In genomic region chr6:41489284-41489851, GRCh38 we compare ENCODE assay signal across 16 cellular contexts. TPM values are rescaled to one million over a fixed set of nuclear protein-coding genes. Genes with fewer than 3 reads are reported as not detected.
DNase-seq lines count a peak whose midpoint lies in the region; FAIRE-seq and TF ChIP-seq lines count a peak whose summit lies in the region.
"Had no signal": no experiment of that assay in that cellular context is flagged by ENCODE, and none has a peak within 500 bp of the region (broad histone marks: within the 10 kb centered on the region; RNA-seq: fewer than 3 reads in every experiment).

No MANE protein-coding gene starts in this region.

- H2BK12ac ChIP-seq in H9 (ENCODE audit: insufficient read length, low read depth, low read length) = no peak overlapping the region
- peak overlapping the region; percentile 2 to 33 for H2BK12ac ChIP-seq in mesenchymal stem cell (ENCODE audit: low read length in 2 of 2)

- in situ Hi-C loops in astrocyte of the spinal cord (cut with HindIII; ENCODE audit: low sequenced_read_pairs) = no loop called here

- H3K79me1 ChIP-seq in H9 (ENCODE audit: insufficient read depth, low read depth, low read length, poor library complexity, severe bottlenecking) = no peaks in the 10 kb centered on the region
- no peaks in the 10 kb centered on the region for H3K79me1 ChIP-seq in mesenchymal stem cell (replicated peaks; ENCODE audit: low read length, poor library complexity, severe bottlenecking)

- H4K8ac ChIP-seq in H9 (replicated peaks; ENCODE audit: insufficient read length, low read depth, low read length) (no peak overlapping the region), mesenchymal stem cell (ENCODE audit: low read length) (peak overlapping the region; percentile 46)

- H2BK15ac ChIP-seq in H9 (ENCODE audit: low read depth, low read length) (no peak overlapping the region), mesenchymal stem cell (ENCODE audit: low read depth, poor library complexity, severe bottlenecking) (no peak overlapping the region)

- TF ChIP-seq CTCF in H9 (conservative IDR thresholded peaks at IDR 0.05) (no peak), astrocyte of the spinal cord (IDR thresholded peaks at IDR 0.05; ENCODE audit: low read depth, low read length) (no peak), D721Med (IDR thresholded peaks at IDR 0.05; ENCODE audit: insufficient read depth, missing control alignments) (no peak)

- no peak overlapping the region for H2BK5ac ChIP-seq in H9 (ENCODE audit: insufficient read length, low read length)
- H2BK5ac ChIP-seq in mesenchymal stem cell (ENCODE audit: low read depth, low read length, poor library complexity, severe bottlenecking) = no peak overlapping the region

- peaks cover 75% of the 10 kb centered on the region for H3K27me3 Mint-ChIP-seq in H9 (ENCODE audit: low read depth)

- H3K9me3 Mint-ChIP-seq in H9 = no peaks in the 10 kb centered on the region
- H3K9me3 Mint-ChIP-seq: activated CD8-positive, alpha-beta T cell treated with anti-CD3 and anti-CD28 coated beads for 36 hours had no signal

- no peak overlapping the region for H2BK20ac ChIP-seq in H9 (ENCODE audit: low read depth, low read length, poor library complexity, severe bottlenecking)

- H4K5ac ChIP-seq in H9 (ENCODE audit: insufficient read length, low read depth, low read length) = no peak overlapping the region

- H3K27ac ChIP-seq in H9 (ENCODE audit: insufficient read length, low read depth, low read length) = no peak overlapping the region
- H3K27ac ChIP-seq in mesenchymal stem cell (ENCODE audit: low read length, poor library complexity, severe bottlenecking) = no peak overlapping the region
- H3K27ac ChIP-seq: lower lobe of right lung, PC-9 had no signal

- no peaks in the 10 kb centered on the region for H3K23me2 ChIP-seq in H9 (ENCODE audit: insufficient read length, low read depth, low read length, poor library complexity, severe bottlenecking)

- no peak overlapping the region for H3K4me3 ChIP-seq in astrocyte of the spinal cord (ENCODE audit: low read depth, low read length)
- peak overlapping the region in 1 of 2 experiments; percentile 4 for H3K4me3 ChIP-seq in mesenchymal stem cell (ENCODE audit: insufficient read depth in 1 of 2, low read depth in 1 of 2, low read length in 2 of 2)
- H3K4me3 ChIP-seq: lower lobe of right lung, PC-9 had no signal

- H3K9me3 ChIP-seq in H9 (ENCODE audit: control insufficient read depth, low read depth, low read length) (no peaks in the 10 kb centered on the region), mesenchymal stem cell (ENCODE audit: control insufficient read depth, low read length) (no peaks in the 10 kb centered on the region)
- H3K9me3 ChIP-seq: lower lobe of right lung had no signal

- H3K4me3 Mint-ChIP-seq in H9 = peak overlapping the region in 1 of 2 experiments; percentile 66; a peak in 3 of 5 replicates
- H3K4me3 Mint-ChIP-seq: activated CD8-positive, alpha-beta T cell treated with anti-CD3 and anti-CD28 coated beads for 36 hours had no signal

- H3K79me2 ChIP-seq in H9 (ENCODE audit: insufficient read depth, low read length) = no peaks in the 10 kb centered on the region

- no peak overlapping the region for H3K56ac ChIP-seq in H9 (ENCODE audit: insufficient read length, low read depth, low read length)

- H3K4ac ChIP-seq in H9 (ENCODE audit: low read depth, low read length) (no peak overlapping the region), mesenchymal stem cell (ENCODE audit: low read depth in 1 of 2, low read length in 2 of 2) (no peak overlapping the region)

- no peak overlapping the region for H3K18ac ChIP-seq in H9 (ENCODE audit: insufficient read length, low read depth, low read length)
- peak overlapping the region in 1 of 2 experiments; percentile 78 for H3K18ac ChIP-seq in mesenchymal stem cell (ENCODE audit: low read depth in 1 of 2, low read length in 2 of 2)

- no peak overlapping the region for H3T11ph ChIP-seq in H9 (ENCODE audit: low read length)

- H3K9ac ChIP-seq in H9 (ENCODE audit: extremely low read depth, insufficient read length, low read length) = no peak overlapping the region
- H3K9ac ChIP-seq in mesenchymal stem cell (ENCODE audit: low read length) = no peak overlapping the region

- H2AFZ ChIP-seq in H9 (ENCODE audit: low read length) = no peak overlapping the region
- H2AFZ ChIP-seq in mesenchymal stem cell (ENCODE audit: low read depth, low read length) = no peak overlapping the region
- H2AFZ ChIP-seq: PC-9 had no signal

- WGBS in H9 (ENCODE audit: extremely low coverage, insufficient read length, low lambda C conversion rate) = no CpG with 5 or more reads among the region's 15 CpGs
- WGBS in mesenchymal stem cell = 45% methylated on average over 15 of the region's 15 CpGs

- peak; percentile 35 for DNase-seq in AG08395 (ENCODE audit: low spot score)
- no peak for DNase-seq in H9
- DNase-seq in astrocyte of the spinal cord (ENCODE audit: low read depth, low spot score) = peak; percentile 73
- DNase-seq in mesenchymal stem cell = no peak
- no peak for DNase-seq in NCI-H128 (lab: John Stamatoyannopoulos, UW; ENCODE audit: unreplicated experiment)
- no peak for DNase-seq in H54 (ENCODE audit: insufficient read length, low spot score)
- DNase-seq in activated CD4-positive, alpha-beta T cell treated with anti-CD3 and anti-CD28 coated beads, Interleukin-2, amount 50 U/mL, for 48 hours = no peak
- no peak for DNase-seq in D721Med (ENCODE audit: insufficient read length, low spot score)
- DNase-seq: activated CD8-positive, alpha-beta T cell treated with anti-CD3 and anti-CD28 coated beads for 36 hours; activated gamma-delta T cell; GDM1; lower lobe of right lung; NCI-H2107; occipital lobe; PC-9 had no signal

- H3K36me3 Mint-ChIP-seq in H9 (ENCODE audit: insufficient read depth in 1 of 3, low read depth in 3 of 3) = no peaks in the 10 kb centered on the region; a peak in 1 of 7 replicates

- FAIRE-seq in H54 (lab: Jason Lieb, UNC) = no peak
- no peak for FAIRE-seq in D721Med (lab: Jason Lieb, UNC)

- no peak for TF ChIP-seq POLR2A in H54 (IDR thresholded peaks at IDR 0.05; ENCODE audit: low read depth, low read length)

- H3K14ac ChIP-seq in H9 (ENCODE audit: insufficient read depth, low read length) (no peak overlapping the region), mesenchymal stem cell (ENCODE audit: low read length in 2 of 2) (no peak overlapping the region)

- H3K4me1 ChIP-seq in H9 (ENCODE audit: insufficient read depth, low read length) (peaks cover 13% of the 10 kb centered on the region), mesenchymal stem cell (ENCODE audit: control insufficient read depth, insufficient read depth, low read depth, low read length) (peaks cover 24% of the 10 kb centered on the region)

- H2BK120ac ChIP-seq in H9 (ENCODE audit: low read depth, low read length, poor library complexity, severe bottlenecking) (no peak overlapping the region), mesenchymal stem cell (ENCODE audit: low read depth, low read length) (peak overlapping the region; percentile 67)

- H3K36me3 ChIP-seq in mesenchymal stem cell (ENCODE audit: control insufficient read depth in 1 of 2, insufficient read depth in 2 of 2, low read depth in 1 of 2, low read length in 2 of 2) = no peaks in the 10 kb centered on the region
- H3K36me3 ChIP-seq: brain microvascular endothelial cell, lower lobe of right lung had no signal

- no peaks in the 10 kb centered on the region for H4K20me1 ChIP-seq in H9 (ENCODE audit: control insufficient read depth, insufficient read depth, insufficient read length)

- H2AK5ac ChIP-seq in H9 (ENCODE audit: insufficient read length, low read length) (no peak overlapping the region), mesenchymal stem cell (ENCODE audit: low read length, severe bottlenecking) (no peak overlapping the region)

- H4K91ac ChIP-seq in H9 (ENCODE audit: insufficient read length, low read depth, low read length) (no peak overlapping the region), mesenchymal stem cell (ENCODE audit: low read length) (peak overlapping the region; percentile 43)

- H3K4me1 Mint-ChIP-seq in H9 = peaks cover 55 to 59% of the 10 kb centered on the region in 2 experiments

- H3K27ac Mint-ChIP-seq in H9 = no peak overlapping the region; a peak in 1 of 7 replicates
- H3K27ac Mint-ChIP-seq: activated CD8-positive, alpha-beta T cell treated with anti-CD3 and anti-CD28 coated beads for 36 hours had no signal

- H3K23ac ChIP-seq in H9 (ENCODE audit: insufficient read length, low read depth, low read length) = no peak overlapping the region
- H3K23ac ChIP-seq in mesenchymal stem cell (ENCODE audit: low read length in 2 of 2) = no peak overlapping the region

- H3K4me2 ChIP-seq in H9 (ENCODE audit: insufficient read depth, insufficient read length, low read length) (peak overlapping the region; percentile 1), mesenchymal stem cell (ENCODE audit: low read length, poor library complexity, severe bottlenecking) (no peak overlapping the region)
- H3K4me2 ChIP-seq: PC-9 had no signal

- peaks cover 10% of the 10 kb centered on the region; the same call in 1 of the 2 replicates for H3K27me3 ChIP-seq in H9 (ENCODE audit: insufficient read depth, low read length)
- H3K27me3 ChIP-seq in mesenchymal stem cell (ENCODE audit: control insufficient read depth in 1 of 2, insufficient read depth in 1 of 2, low read length in 2 of 2) = peaks cover 29 to 36% of the 10 kb centered on the region in 2 experiments
- H3K27me3 ChIP-seq: brain microvascular endothelial cell had no signal

RNA-seq across cellular contexts. Expression of gene FOXP4, which starts 56.8 kb away (rescaled TPM):
- 18.2 and 19.0 TPM in 2 replicates for total RNA-seq in H9 (2021)
- 23.4 TPM for polyA plus RNA-seq in mesenchymal stem cell (2013, experiment 1 of 2)
- polyA plus RNA-seq in mesenchymal stem cell (2013, experiment 2 of 2) = 22.7 TPM

Comparison
In these comparisons a context has a peak if more than half of its experiments do, and no peak if none do; other contexts are left out.
1. DNase-seq: peak in AG08395 (single experiment) and astrocyte of the spinal cord (single experiment); none in H9 (single experiment), mesenchymal stem cell (single experiment), NCI-H128 (single experiment), H54 (single experiment), activated CD4-positive, alpha-beta T cell treated with anti-CD3 and anti-CD28 coated beads, Interleukin-2, amount 50 U/mL, for 48 hours (0 of 2) and D721Med (single experiment).